9 cellular contexts compared by ENCODE assay signal in the genomic region with DNA sequence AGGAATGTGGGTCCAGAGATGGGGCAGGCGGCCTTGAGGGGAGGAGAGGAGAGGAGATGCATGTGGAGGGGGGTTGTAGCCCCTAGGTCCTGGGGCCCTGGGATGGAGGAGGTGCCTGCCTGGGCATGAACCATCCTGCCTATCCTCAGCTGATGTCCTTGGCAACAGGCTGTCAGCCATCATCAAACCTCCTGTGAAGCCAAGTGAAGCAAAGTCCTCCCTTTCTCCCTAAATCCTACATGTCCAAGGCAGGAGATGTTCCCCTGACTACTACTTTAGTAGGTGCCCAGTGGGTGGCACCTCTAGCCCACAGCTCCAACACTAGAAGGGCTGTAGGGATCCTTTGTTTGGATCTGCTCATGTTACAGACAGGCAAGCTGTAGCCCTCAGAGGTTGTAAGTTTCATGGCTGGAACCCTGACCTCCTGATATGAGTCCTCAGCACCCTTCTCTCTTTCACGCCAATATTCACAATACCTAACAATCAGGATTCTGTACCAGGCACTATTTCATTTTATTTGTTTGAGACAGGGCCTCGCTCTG.
DNase-seq lines count a peak whose midpoint lies in the region; ATAC-seq and TF ChIP-seq lines count a peak whose summit lies in the region.
"Had no signal": no experiment of that assay in that cellular context is flagged by ENCODE, and none has a peak within 500 bp of the region (broad histone marks: within the 10 kb centered on the region; RNA-seq: fewer than 3 reads in every experiment).

No MANE protein-coding gene starts in this region.

- WGBS in psoas muscle, 3 donors = 93 to 96% (median 95%) methylated on average over 2 to 3 of the region's 3 CpGs

- peaks cover 28% of the 10 kb centered on the region for H3K4me1 ChIP-seq in psoas muscle

- intact Hi-C loops in dorsolateral prefrontal cortex (cut with DNase I) (loop anchor here (1.0 to 10.0 kb wide), 3 partner anchors 106 to 284 kb away; a partner anchor contains a TSS), psoas muscle (cut with DNase I) (loop anchor here (2.0 to 10.0 kb wide), 4 partner anchors 106 to 556 kb away; a partner anchor contains a TSS)

- H3K27me3 ChIP-seq in dorsolateral prefrontal cortex (no peaks in the 10 kb centered on the region), psoas muscle (ENCODE audit: insufficient read depth in 3 of 3, low read length in 2 of 3) (no peaks in the 10 kb centered on the region)
- H3K27me3 ChIP-seq: sigmoid colon had no signal

- H3K4me3 ChIP-seq in GM12865 (ENCODE audit: low read depth, low read length) (no peak overlapping the region), dorsolateral prefrontal cortex (no peak overlapping the region), psoas muscle (no peak overlapping the region)
- H3K4me3 ChIP-seq: sigmoid colon had no signal

- H3K36me3 ChIP-seq in psoas muscle (ENCODE audit: insufficient read depth in 1 of 2, low read depth in 1 of 2) = no peaks in the 10 kb centered on the region
- H3K36me3 ChIP-seq: sigmoid colon had no signal

- ATAC-seq in psoas muscle (peak; percentile 50 to 73 (median 58)), GM18520 (IDR thresholded peaks at IDR 0.05; ENCODE audit: unreplicated experiment) (no peak)

- TF ChIP-seq CTCF in GM12865 (IDR thresholded peaks at IDR 0.05; ENCODE audit: insufficient read depth, low read depth, low read length, missing control alignments) = peak; percentile 21
- peak in 5 of 56 donors; percentile 8 to 23 (median 15) for TF ChIP-seq CTCF in dorsolateral prefrontal cortex (IDR thresholded peaks at IDR 0.05 in 54 of 56, conservative IDR thresholded peaks at IDR 0.05 in 2 of 56; ENCODE audit: low read depth in 1 of 56, partially characterized antibody in 56 of 56)
- peak; percentile 27 for TF ChIP-seq CTCF in psoas muscle (IDR thresholded peaks at IDR 0.05)

- H3K9me3 ChIP-seq in psoas muscle = no peaks in the 10 kb centered on the region
- H3K9me3 ChIP-seq: sigmoid colon had no signal

- peak; percentile 42 for DNase-seq in GM12865 (ENCODE audit: low read depth)
- peak; percentile 33 for DNase-seq in NCI-H345 (lab: John Stamatoyannopoulos, UW)
- no peak for DNase-seq in dorsolateral prefrontal cortex
- DNase-seq in psoas muscle = no peak
- no peak for DNase-seq in ecto neural progenitor cell (ENCODE audit: low spot score)
- DNase-seq in activated CD4-positive, alpha-beta T cell treated with anti-CD3 and anti-CD28 coated beads for 1 hour = no peak
- DNase-seq in stimulated activated CD4-positive, alpha-beta T cell treated with anti-CD3 and anti-CD28 coated beads, Interleukin-1b, Interleukin-23, amount 100 ng/mL, for 48 hours = no peak
- DNase-seq: sigmoid colon had no signal

- H3K27ac ChIP-seq in dorsolateral prefrontal cortex (peak overlapping the region in 38 of 59 donors; percentile 5 to 78 (median 56)), psoas muscle (peak overlapping the region; percentile 78)
- H3K27ac ChIP-seq: sigmoid colon had no signal

Comparison
In these comparisons a context has a peak if more than half of its experiments do, and no peak if none do; other contexts are left out.
1. DNase-seq: peak in GM12865 (single experiment) and NCI-H345 (single experiment); none in dorsolateral prefrontal cortex (0 of 10), psoas muscle (0 of 2), ecto neural progenitor cell (single experiment), activated CD4-positive, alpha-beta T cell treated with anti-CD3 and anti-CD28 coated beads for 1 hour (single experiment) and stimulated activated CD4-positive, alpha-beta T cell treated with anti-CD3 and anti-CD28 coated beads, Interleukin-1b, Interleukin-23, amount 100 ng/mL, for 48 hours (single experiment).